26 cellular contexts compared by ENCODE assay signal in genomic region chr4:52192697-52193096, GRCh38.
DNase-seq lines count a peak whose midpoint lies in the region; TF ChIP-seq lines count a peak whose summit lies in the region.
"Had no signal": no experiment of that assay in that cellular context is flagged by ENCODE, and none has a peak within 500 bp of the region (broad histone marks: within the 10 kb centered on the region; RNA-seq: fewer than 3 reads in every experiment).

No MANE protein-coding gene starts in this region.

- DNase-seq in AG10803 (ENCODE audit: low read depth) = peak; percentile 68
- DNase-seq in HFF-Myc (ENCODE audit: extremely low read depth, low read depth) = peak; percentile 87
- peak; percentile 61 for DNase-seq in fibroblast of the conjunctiva (ENCODE audit: low read depth)
- DNase-seq in nephron progenitor cell = no peak
- DNase-seq in NCI-H1694 (lab: John Stamatoyannopoulos, UW) = no peak
- no peak for DNase-seq in NCI-H1105 (lab: John Stamatoyannopoulos, UW)
- no peak for DNase-seq in LoVo (ENCODE audit: low spot score)
- DNase-seq: activated CD8-positive, alpha-beta memory T cell treated with anti-CD3 and anti-CD28 coated beads for 24 hours; activated naive CD4-positive, alpha-beta T cell treated with anti-CD3 and anti-CD28 coated beads for 36 hours; activated T-cell treated with anti-CD3 and anti-CD28 coated beads, Interleukin-2, amount 50 U/mL, for 4 hours; anterior cingulate cortex; CD8-positive, alpha-beta memory T cell; central memory CD4-positive, alpha-beta T cell; dermis blood vessel endothelial cell; gastrocnemius medialis; kidney; midbrain; NCI-H1436; NCI-H510A treated with DMSO at 0.1 percent for 48 hours; posterior cingulate gyrus; stimulated activated naive B cell treated with anti-CD40 and anti-IgM and Interleukin-4, amounts not matched to agents 10 μg/mL and 1 μg/mL and 100 μg/mL, for 72 hours; testis had no signal

- H3K4me3 Mint-ChIP-seq in nephron progenitor cell = no peak overlapping the region
- H3K4me3 Mint-ChIP-seq: activated naive CD4-positive, alpha-beta T cell treated with anti-CD3 and anti-CD28 coated beads for 36 hours; activated T-cell treated with anti-CD3 and anti-CD28 coated beads, Interleukin-2, amount 50 U/mL, for 4 hours; CD8-positive, alpha-beta memory T cell; stimulated activated naive B cell treated with anti-CD40 and anti-IgM and Interleukin-4, amounts not matched to agents 10 μg/mL and 1 μg/mL and 100 μg/mL, for 72 hours; T-helper 1 cell treated with Interleukin-12 subunit alpha and Interleukin-12 subunit beta and Interleukin-4 antibody, amounts not matched to agents 30 μg/mL and 1 μg/mL, for 36 hours had no signal

- no peaks in the 10 kb centered on the region for H3K27me3 Mint-ChIP-seq in nephron progenitor cell (ENCODE audit: low read depth, poor library complexity)
- H3K27me3 Mint-ChIP-seq: CD8-positive, alpha-beta memory T cell; stimulated activated naive B cell treated with anti-CD40 and anti-IgM and Interleukin-4, amounts not matched to agents 10 μg/mL and 1 μg/mL and 100 μg/mL, for 72 hours had no signal

- peaks cover 18% of the 10 kb centered on the region for H3K4me1 Mint-ChIP-seq in nephron progenitor cell
- H3K4me1 Mint-ChIP-seq: CD8-positive, alpha-beta memory T cell; stimulated activated naive B cell treated with anti-CD40 and anti-IgM and Interleukin-4, amounts not matched to agents 10 μg/mL and 1 μg/mL and 100 μg/mL, for 72 hours had no signal

- no peaks in the 10 kb centered on the region for H3K9me3 Mint-ChIP-seq in nephron progenitor cell
- H3K9me3 Mint-ChIP-seq: activated naive CD4-positive, alpha-beta T cell treated with anti-CD3 and anti-CD28 coated beads for 36 hours; stimulated activated naive B cell treated with anti-CD40 and anti-IgM and Interleukin-4, amounts not matched to agents 10 μg/mL and 1 μg/mL and 100 μg/mL, for 72 hours; T-helper 1 cell treated with Interleukin-12 subunit alpha and Interleukin-12 subunit beta and Interleukin-4 antibody, amounts not matched to agents 30 μg/mL and 1 μg/mL, for 36 hours had no signal

- no peaks in the 10 kb centered on the region for H3K36me3 Mint-ChIP-seq in nephron progenitor cell (ENCODE audit: low read depth)
- H3K36me3 Mint-ChIP-seq: CD8-positive, alpha-beta memory T cell; stimulated activated naive B cell treated with anti-CD40 and anti-IgM and Interleukin-4, amounts not matched to agents 10 μg/mL and 1 μg/mL and 100 μg/mL, for 72 hours had no signal

- peak overlapping the region; percentile 41 for H3K27ac Mint-ChIP-seq in nephron progenitor cell
- H3K27ac Mint-ChIP-seq: activated naive CD4-positive, alpha-beta T cell treated with anti-CD3 and anti-CD28 coated beads for 36 hours; stimulated activated naive B cell treated with anti-CD40 and anti-IgM and Interleukin-4, amounts not matched to agents 10 μg/mL and 1 μg/mL and 100 μg/mL, for 72 hours; T-helper 1 cell treated with Interleukin-12 subunit alpha and Interleukin-12 subunit beta and Interleukin-4 antibody, amounts not matched to agents 30 μg/mL and 1 μg/mL, for 36 hours had no signal

- H3K4me3 ChIP-seq in AG10803 (ENCODE audit: low read length) (no peak overlapping the region), HFF-Myc (replicated peaks; ENCODE audit: low read depth, low read length) (no peak overlapping the region)
- H3K4me3 ChIP-seq: gastrocnemius medialis, GM12878, smooth muscle cell, testis, vagina had no signal

- TF ChIP-seq CTCF in AG10803 (conservative IDR thresholded peaks at IDR 0.05; ENCODE audit: low read length) = no peak
- no peak for TF ChIP-seq CTCF in HFF-Myc (IDR thresholded peaks at IDR 0.05; ENCODE audit: low read depth, low read length, missing control alignments)
- TF ChIP-seq CTCF in nephron progenitor cell (IDR thresholded peaks at IDR 0.05) = no peak

Comparison
In these comparisons a context has a peak if more than half of its experiments do, and no peak if none do; other contexts are left out.
1. DNase-seq: peak in AG10803 (single experiment), HFF-Myc (single experiment) and fibroblast of the conjunctiva (single experiment); none in nephron progenitor cell (single experiment), NCI-H1694 (single experiment), NCI-H1105 (single experiment) and LoVo (single experiment).